Comparison of ENCODE assay signal across 8 cellular contexts in the genomic region with DNA sequence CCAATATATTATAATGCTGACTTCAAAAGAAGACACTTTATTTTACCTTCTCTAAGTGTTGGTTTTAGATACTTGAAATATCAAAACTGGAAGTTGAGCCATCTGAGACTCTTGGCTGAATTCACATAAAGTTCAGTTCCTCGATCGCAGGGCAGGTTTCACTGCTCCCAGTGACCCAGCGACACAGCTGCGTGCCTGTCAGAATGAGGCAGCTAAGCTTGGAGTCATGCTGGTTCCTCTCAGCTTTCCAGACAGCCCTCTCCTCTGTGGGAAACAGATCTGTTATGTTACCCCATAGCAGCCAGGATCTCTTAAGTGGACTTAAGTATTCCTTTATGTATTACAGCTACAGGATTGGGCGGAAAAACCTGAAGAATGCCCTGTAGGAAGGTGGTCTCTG.
DNase-seq lines count a peak whose midpoint lies in the region; ATAC-seq and TF ChIP-seq lines count a peak whose summit lies in the region.

No MANE protein-coding gene starts in this region.

- no peak for TF ChIP-seq CTCF in CD14-positive monocyte (IDR thresholded peaks at IDR 0.05)

- H3K4me3 Mint-ChIP-seq in CD4-positive, CD25-positive, alpha-beta regulatory T cell: no peak overlapping the region
- H3K4me3 Mint-ChIP-seq in CD14-positive monocyte: no peak overlapping the region

- no peak for DNase-seq in CD4-positive, CD25-positive, alpha-beta regulatory T cell
- DNase-seq in NCI-H446 treated with DMSO at 0.1 percent for 48 hours (lab: John Stamatoyannopoulos, UW): peak; percentile 18
- peak; percentile 37 for DNase-seq in iPS-NIHi7 (ENCODE audit: extremely low spot score)
- no peak for DNase-seq in HUDEP-2 (lab: John Stamatoyannopoulos, UW; ENCODE audit: unreplicated experiment in 76 of 76)
- no peak for DNase-seq in CD14-positive monocyte (ENCODE audit: low spot score)
- DNase-seq in erythroblast (lab: John Stamatoyannopoulos, UW): no peak
- DNase-seq in activated effector memory CD4-positive, alpha-beta T cell treated with anti-CD3 and anti-CD28 coated beads, Interleukin-2, amount 50 U/mL, for 16 hours: no peak

- H3K27me3 Mint-ChIP-seq in CD4-positive, CD25-positive, alpha-beta regulatory T cell: no peaks in the 10 kb centered on the region
- peaks cover 0 to 1% (median 1%) of the 10 kb centered on the region in 3 donors for H3K27me3 Mint-ChIP-seq in CD14-positive monocyte (ENCODE audit: low read depth in 3 of 3)

- H3K27ac Mint-ChIP-seq in CD4-positive, CD25-positive, alpha-beta regulatory T cell: peak overlapping the region in 2 of 3 donors; percentile 49 to 53
- H3K27ac Mint-ChIP-seq in CD14-positive monocyte: no peak overlapping the region

- peaks cover 18% of the 10 kb centered on the region for H3K36me3 ChIP-seq in CD4-positive, CD25-positive, alpha-beta regulatory T cell (ENCODE audit: control insufficient read depth, insufficient read depth, low read length)

- no peak overlapping the region for H3K27ac ChIP-seq in CD4-positive, CD25-positive, alpha-beta regulatory T cell (ENCODE audit: insufficient read depth, low read length, poor library complexity, severe bottlenecking)

- no peaks in the 10 kb centered on the region for H3K27me3 ChIP-seq in CD4-positive, CD25-positive, alpha-beta regulatory T cell (ENCODE audit: control insufficient read depth, insufficient read depth, low read length)

- TF ChIP-seq POLR2A in erythroblast (IDR thresholded peaks at IDR 0.05; ENCODE audit: low read length): no peak

- no peaks in the 10 kb centered on the region for H3K9me3 Mint-ChIP-seq in CD4-positive, CD25-positive, alpha-beta regulatory T cell
- no peaks in the 10 kb centered on the region for H3K9me3 Mint-ChIP-seq in CD14-positive monocyte

- no peaks in the 10 kb centered on the region for H3K9me3 ChIP-seq in CD4-positive, CD25-positive, alpha-beta regulatory T cell (ENCODE audit: control insufficient read depth in 2 of 2, low read length in 2 of 2)

- no peak overlapping the region for H3K4me3 ChIP-seq in CD4-positive, CD25-positive, alpha-beta regulatory T cell (ENCODE audit: low read depth, low read length)

- intact Hi-C loops in CD14-positive monocyte (cut with micrococcal nuclease): no loop called here

- H3K4me1 ChIP-seq in CD4-positive, CD25-positive, alpha-beta regulatory T cell (ENCODE audit: control insufficient read depth, insufficient read depth, low read length, poor library complexity, severe bottlenecking): peaks cover 6% of the 10 kb centered on the region

- H3K36me3 Mint-ChIP-seq in CD4-positive, CD25-positive, alpha-beta regulatory T cell: peaks cover 41% of the 10 kb centered on the region
- peaks cover 22 to 29% of the 10 kb centered on the region in 2 donors for H3K36me3 Mint-ChIP-seq in CD14-positive monocyte

- no peak for ATAC-seq in CD4-positive, CD25-positive, alpha-beta regulatory T cell (ENCODE audit: low read depth in 2 of 2)
- peak; percentile 20 for ATAC-seq in GM21360 (IDR thresholded peaks at IDR 0.05; ENCODE audit: unreplicated experiment)

- H3K4me1 Mint-ChIP-seq in CD4-positive, CD25-positive, alpha-beta regulatory T cell: peaks cover 9 to 41% (median 34%) of the 10 kb centered on the region in 4 donors
- no peaks in the 10 kb centered on the region for H3K4me1 Mint-ChIP-seq in CD14-positive monocyte

Comparison
In these comparisons a context has a peak if more than half of its experiments do, and no peak if none do; other contexts are left out.
1. DNase-seq: peak in NCI-H446 treated with DMSO at 0.1 percent for 48 hours (single experiment) and iPS-NIHi7 (single experiment); none in CD4-positive, CD25-positive, alpha-beta regulatory T cell (0 of 3), HUDEP-2 (0 of 76), CD14-positive monocyte (single experiment), erythroblast (0 of 2) and activated effector memory CD4-positive, alpha-beta T cell treated with anti-CD3 and anti-CD28 coated beads, Interleukin-2, amount 50 U/mL, for 16 hours (single experiment).
2. H3K27ac Mint-ChIP-seq: peak in CD4-positive, CD25-positive, alpha-beta regulatory T cell (2 of 3); none in CD14-positive monocyte (0 of 7).